9 cellular contexts compared by ENCODE assay signal in the genomic region with DNA sequence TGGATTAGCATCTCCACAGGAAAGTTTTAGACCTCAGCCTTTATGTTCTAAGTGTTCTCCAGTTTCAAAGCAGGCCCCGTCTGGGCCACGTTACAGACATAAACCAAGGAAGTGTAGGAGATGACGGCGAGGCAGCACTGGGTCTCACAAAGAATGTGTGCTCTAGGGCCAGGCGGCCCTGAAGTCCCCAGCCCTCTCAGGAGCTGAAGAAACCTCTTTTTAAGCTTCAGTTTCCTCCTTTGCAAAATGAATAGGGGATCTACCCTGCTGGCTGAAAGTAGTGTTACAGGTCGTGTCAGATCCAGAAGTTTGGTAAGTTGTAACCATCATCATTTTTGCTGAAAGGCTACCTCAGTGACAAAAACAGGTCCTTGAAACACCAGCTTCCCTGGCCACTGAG.
A peak's percentile ranks its signal among the peaks of the same experiment; 100 is the strongest.
DNase-seq lines count a peak whose midpoint lies in the region; ATAC-seq and TF ChIP-seq lines count a peak whose summit lies in the region.
"Had no signal": no experiment of that assay in that cellular context is flagged by ENCODE, and none has a peak within 500 bp of the region (broad histone marks: within the 10 kb centered on the region; RNA-seq: fewer than 3 reads in every experiment).

No MANE protein-coding gene starts in this region.

- no peaks in the 10 kb centered on the region for H3K27me3 ChIP-seq in GM23248 (replicated peaks; ENCODE audit: insufficient read depth)
- no peaks in the 10 kb centered on the region for H3K27me3 ChIP-seq in RWPE2 (ENCODE audit: insufficient read depth, poor library complexity, severe bottlenecking)
- no peaks in the 10 kb centered on the region for H3K27me3 ChIP-seq in kidney epithelial cell (ENCODE audit: control insufficient read depth, insufficient read depth, low read length)

- no peak overlapping the region for H3K9ac ChIP-seq in GM23248

- H4K20me1 ChIP-seq in GM23248 (ENCODE audit: insufficient read depth): 0 out of 2 replicates have a peak, but pooled peaks cover 3% of the 10 kb centered on the region

- H2AFZ ChIP-seq in GM23248: no peak overlapping the region

- in situ Hi-C loops in GM23248 (cut with MboI): no loop called here

- peaks cover 14% of the 10 kb centered on the region for H3F3A ChIP-seq in GM23248 (ENCODE audit: insufficient read depth)

- H3K79me2 ChIP-seq in GM23248 (ENCODE audit: insufficient read depth): peaks cover 100% of the 10 kb centered on the region

- 49 to 53% methylated on average over 6 of the region's 6 CpGs for WGBS in GM23248 (ENCODE audit: low coverage in 1 of 2, low lambda C conversion rate in 2 of 2, missing lambda C conversion rate in 2 of 2), 2 experiments

- peak overlapping the region; percentile 4 for H3K4me2 ChIP-seq in GM23248 (ENCODE audit: unreplicated experiment)

- 0 out of 2 replicates have a peak, but pooled peaks cover 5% of the 10 kb centered on the region for H3K9me2 ChIP-seq in GM23248 (ENCODE audit: insufficient read depth)

- H3K9me3 ChIP-seq in GM23248 (ENCODE audit: low read depth) (no peaks in the 10 kb centered on the region), RWPE2 (ENCODE audit: severe bottlenecking) (no peaks in the 10 kb centered on the region)

- H3K4me1 ChIP-seq in GM23248 (ENCODE audit: insufficient read depth) (peaks cover 38% of the 10 kb centered on the region), RWPE2 (ENCODE audit: insufficient read depth, poor library complexity, severe bottlenecking) (peaks cover 51% of the 10 kb centered on the region)

- no peak overlapping the region for H3K27ac ChIP-seq in GM23248
- H3K27ac ChIP-seq in RWPE2 (ENCODE audit: poor library complexity, severe bottlenecking): peak overlapping the region; percentile 42

- DNase-seq in ELR (ENCODE audit: low read depth) (peak; percentile 33), GM23248 (peak; percentile 37), RWPE2 (ENCODE audit: low spot score) (no peak), kidney epithelial cell (ENCODE audit: low read depth) (no peak), NCI-H2107 treated with DMSO at 0.1 percent for 48 hours (lab: John Stamatoyannopoulos, UW; ENCODE audit: unreplicated experiment) (no peak), kidney glomerular epithelial cell (lab: John Stamatoyannopoulos, UW) (no peak), SIG-M5 (lab: John Stamatoyannopoulos, UW) (no peak), putamen (ENCODE audit: low spot score) (no peak)

- peak; percentile 14 for TF ChIP-seq CTCF in RWPE2 (IDR thresholded peaks at IDR 0.05; ENCODE audit: poor library complexity, severe bottlenecking)
- TF ChIP-seq CTCF in kidney epithelial cell (IDR thresholded peaks at IDR 0.05; ENCODE audit: insufficient read depth, low read length, poor library complexity, severe bottlenecking): peak; percentile 26

- H3K36me3 ChIP-seq in GM23248 (ENCODE audit: low read depth) (no peaks in the 10 kb centered on the region), RWPE2 (ENCODE audit: low read depth) (no peaks in the 10 kb centered on the region; the same call in 1 of the 2 replicates), kidney epithelial cell (ENCODE audit: control insufficient read depth, insufficient read depth, low read length) (no peaks in the 10 kb centered on the region)

- ATAC-seq in RWPE2 (ENCODE audit: low read depth): no peak
- ATAC-seq: naive thymus-derived CD4-positive, alpha-beta T cell had no signal

- no peak overlapping the region for H3K4me3 ChIP-seq in GM23248
- no peak overlapping the region for H3K4me3 ChIP-seq in RWPE2 (ENCODE audit: severe bottlenecking)
- no peak overlapping the region for H3K4me3 ChIP-seq in kidney epithelial cell (ENCODE audit: low read depth, low read length)

Comparison
In these comparisons a context has a peak if more than half of its experiments do, and no peak if none do; other contexts are left out.
1. DNase-seq: peak in ELR (single experiment) and GM23248 (single experiment); none in RWPE2 (single experiment), kidney epithelial cell (single experiment), NCI-H2107 treated with DMSO at 0.1 percent for 48 hours (single experiment), kidney glomerular epithelial cell (single experiment), SIG-M5 (single experiment) and putamen (single experiment).